8 cellular contexts compared by ENCODE assay signal in the genomic region with DNA sequence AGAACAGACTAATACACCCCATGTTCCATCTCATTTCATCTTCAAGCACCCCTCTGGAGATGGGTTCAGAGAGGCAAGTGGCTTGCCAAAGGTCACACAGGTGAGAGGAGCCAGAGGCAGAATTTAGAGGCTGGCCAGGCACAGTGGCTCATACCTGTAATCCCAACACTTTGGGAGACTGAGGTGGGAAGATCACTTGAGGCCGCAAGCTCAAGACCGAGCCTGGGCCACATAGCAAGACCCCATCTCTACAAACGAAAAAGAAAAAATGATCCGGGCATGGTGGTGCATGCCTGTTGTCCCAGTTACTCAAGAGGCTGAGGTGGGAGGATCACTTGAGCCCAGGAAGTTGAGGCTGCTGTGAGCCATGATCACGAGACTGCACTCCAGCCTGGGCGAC. TPM values are rescaled to one million over a fixed set of nuclear protein-coding genes. Genes with fewer than 3 reads are reported as not detected.
"Had no signal": no experiment of that assay in that cellular context is flagged by ENCODE, and none has a peak within 500 bp of the region (broad histone marks: within the 10 kb centered on the region; RNA-seq: fewer than 3 reads in every experiment).

No MANE protein-coding gene starts in this region.

- FAIRE-seq: G401.6, GM12878, GM12891, GM12892, GM18507, GM19239 had no signal

- DNase-seq: GDM1, GF-D8 had no signal

- ATAC-seq: GM12878 had no signal

- H3K4me3 ChIP-seq: GM12878 had no signal

RNA-seq across cellular contexts. Expression of gene MYL10, which starts 34.7 kb away (rescaled TPM):
- total RNA-seq: GM12878 had no signal
- polyA plus RNA-seq: GM12878 had no signal
